9 cellular contexts compared by ENCODE assay signal in genomic region chrX:12979011-12979629, GRCh38. TPM values are rescaled to one million over a fixed set of nuclear protein-coding genes. Genes with fewer than 3 reads are reported as not detected.
A peak's percentile ranks its signal among the peaks of the same experiment; 100 is the strongest.
DNase-seq lines count a peak whose midpoint lies in the region; ATAC-seq and TF ChIP-seq lines count a peak whose summit lies in the region.
"Had no signal": no experiment of that assay in that cellular context is flagged by ENCODE, and none has a peak within 500 bp of the region (broad histone marks: within the 10 kb centered on the region; RNA-seq: fewer than 3 reads in every experiment).

No MANE protein-coding gene starts in this region.

- peak overlapping the region; percentile 99 for H3K27ac ChIP-seq in SU-DHL-6 (ENCODE audit: low read depth, low read length)
- H3K27ac ChIP-seq in right cardiac atrium (ENCODE audit: low read length) = peak overlapping the region; percentile 37
- peak overlapping the region; percentile 68 for H3K27ac ChIP-seq in suprapubic skin

- 31% methylated on average over 6 of the region's 6 CpGs for WGBS in right cardiac atrium
- WGBS in suprapubic skin = 64% methylated on average over 6 of the region's 6 CpGs

- peaks cover 18% of the 10 kb centered on the region for H3K79me2 ChIP-seq in SU-DHL-6 (ENCODE audit: insufficient read depth, low read length)

- no peak for TF ChIP-seq POLR2A in suprapubic skin (IDR thresholded peaks at IDR 0.05)

- H3K4me3 Mint-ChIP-seq in activated CD4-positive, alpha-beta T cell treated with anti-CD3 and anti-CD28 coated beads, Interleukin-2, amount 10 ng/mL, durations not matched to agents 24 days and 14 days = peak overlapping the region; percentile 97

- H3K4me1 ChIP-seq in right cardiac atrium (ENCODE audit: control insufficient read depth, insufficient read depth, low read length) (no peaks in the 10 kb centered on the region), suprapubic skin (peaks cover 3% of the 10 kb centered on the region)

- no peak for DNase-seq in activated CD4-positive, alpha-beta T cell treated with anti-CD3 and anti-CD28 coated beads, Interleukin-2, amount 10 ng/mL, durations not matched to agents 24 days and 14 days
- no peak for DNase-seq in activated CD4-positive, alpha-beta T cell treated with anti-CD3 and anti-CD28 coated beads, Interleukin-2, amount 50 U/mL, for 4 hours
- DNase-seq in right cardiac atrium (no peak), suprapubic skin (ENCODE audit: low spot score in 2 of 2) (no peak), SKM-1 treated with dmso at 0.1 percent for 144 hours (lab: John Stamatoyannopoulos, UW; ENCODE audit: unreplicated experiment) (no peak), NCI-H2196 (lab: John Stamatoyannopoulos, UW; ENCODE audit: unreplicated experiment) (no peak), KBM-7 (no peak)

- in situ Hi-C loops in KBM-7 (cut with MboI; ENCODE audit: low pct_unique_long_range_greater_than_20kb, low sequenced_read_pairs) = no loop called here

- H3K4me3 ChIP-seq in SU-DHL-6 (ENCODE audit: insufficient read depth, low read length, poor library complexity, severe bottlenecking) (no peak overlapping the region), right cardiac atrium (ENCODE audit: low read length) (no peak overlapping the region), suprapubic skin (peak overlapping the region; percentile 65)

- H2AFZ ChIP-seq in SU-DHL-6 (ENCODE audit: low read depth, low read length, severe bottlenecking) = no peak overlapping the region

- peak overlapping the region; percentile 82 for H3K4me2 ChIP-seq in SU-DHL-6 (ENCODE audit: low read depth, low read length, poor library complexity, severe bottlenecking)

- no peaks in the 10 kb centered on the region for H3K9me3 Mint-ChIP-seq in activated CD4-positive, alpha-beta T cell treated with anti-CD3 and anti-CD28 coated beads, Interleukin-2, amount 10 ng/mL, durations not matched to agents 24 days and 14 days

- intact Hi-C loops in activated CD4-positive, alpha-beta T cell treated with anti-CD3 and anti-CD28 coated beads, Interleukin-2, amount 10 ng/mL, durations not matched to agents 24 days and 14 days (cut with micrococcal nuclease) = loop anchor here (10.0 kb wide), 1 partner anchor 1046 kb away; the partner anchor contains the start of gene GEMIN8
- intact Hi-C loops in right cardiac atrium (cut with DNase I) = loop anchor here in 3 of 4 donors (5.0 to 10.0 kb wide), 3 partner anchors 116 to 506 kb away; no protein-coding TSS in a partner anchor

- peaks cover 20% of the 10 kb centered on the region for H3K36me3 ChIP-seq in SU-DHL-6 (ENCODE audit: low read length)
- no peaks in the 10 kb centered on the region for H3K36me3 ChIP-seq in suprapubic skin

- TF ChIP-seq EP300 in suprapubic skin (IDR thresholded peaks at IDR 0.05) = no peak

- H4K20me1 ChIP-seq in SU-DHL-6 (ENCODE audit: low read depth, low read length) = no peaks in the 10 kb centered on the region

- H3K27me3 Mint-ChIP-seq in activated CD4-positive, alpha-beta T cell treated with anti-CD3 and anti-CD28 coated beads, Interleukin-2, amount 10 ng/mL, durations not matched to agents 24 days and 14 days = no peaks in the 10 kb centered on the region

- H3K4me1 Mint-ChIP-seq in activated CD4-positive, alpha-beta T cell treated with anti-CD3 and anti-CD28 coated beads, Interleukin-2, amount 10 ng/mL, durations not matched to agents 24 days and 14 days = peaks cover 34% of the 10 kb centered on the region

- no peak for ATAC-seq in right cardiac atrium
- ATAC-seq: HCT116 had no signal

- peaks cover 29% of the 10 kb centered on the region for H3K36me3 Mint-ChIP-seq in activated CD4-positive, alpha-beta T cell treated with anti-CD3 and anti-CD28 coated beads, Interleukin-2, amount 10 ng/mL, durations not matched to agents 24 days and 14 days (ENCODE audit: low read depth)

- no peaks in the 10 kb centered on the region for H3K9me2 ChIP-seq in SU-DHL-6 (replicated peaks; ENCODE audit: insufficient read depth, low read length)

- H3K9me3 ChIP-seq in SU-DHL-6 (ENCODE audit: insufficient read depth, low read length) (no peaks in the 10 kb centered on the region), right cardiac atrium (ENCODE audit: control insufficient read depth, low read length) (no peaks in the 10 kb centered on the region), suprapubic skin (no peaks in the 10 kb centered on the region)

- H3K27ac Mint-ChIP-seq in activated CD4-positive, alpha-beta T cell treated with anti-CD3 and anti-CD28 coated beads, Interleukin-2, amount 10 ng/mL, durations not matched to agents 24 days and 14 days = peak overlapping the region; percentile 97

- H3K9ac ChIP-seq in SU-DHL-6 (ENCODE audit: low read length) = peak overlapping the region; percentile 99

- TF ChIP-seq CTCF in SU-DHL-6 (IDR thresholded peaks at IDR 0.05; ENCODE audit: insufficient read depth, low read length, poor library complexity, severe bottlenecking) = no peak
- no peak for TF ChIP-seq CTCF in suprapubic skin (IDR thresholded peaks at IDR 0.05)

- H3F3A ChIP-seq in SU-DHL-6 (ENCODE audit: insufficient read depth) = peaks cover 55% of the 10 kb centered on the region

- no peaks in the 10 kb centered on the region for H3K27me3 ChIP-seq in SU-DHL-6 (ENCODE audit: low read length)
- no peaks in the 10 kb centered on the region for H3K27me3 ChIP-seq in right cardiac atrium (ENCODE audit: control insufficient read depth, insufficient read depth)
- no peaks in the 10 kb centered on the region for H3K27me3 ChIP-seq in suprapubic skin

RNA-seq across cellular contexts. Expression of gene TMSB4X, which starts 4.2 kb away (rescaled TPM):
- 5,263 and 5,311 TPM in 2 replicates for total RNA-seq in activated CD4-positive, alpha-beta T cell treated with anti-CD3 and anti-CD28 coated beads, Interleukin-2, amount 10 ng/mL, durations not matched to agents 24 days and 14 days
- total RNA-seq in right cardiac atrium = 1,000 to 10,000 TPM; 1,054 to 1,542 (median 1,304) TPM
- polyA plus RNA-seq in right cardiac atrium = 2,718 TPM
- total RNA-seq in suprapubic skin = 1,000 to 10,000 TPM in 3 of 4 donors, 100 to 1,000 TPM in 1; 880 to 1,466 (median 1,228) TPM

Comparison
In these comparisons a context has a peak if more than half of its experiments do, and no peak if none do; other contexts are left out.
1. H3K27ac ChIP-seq: peak in every context shown above with its lines; median percentile 99 in SU-DHL-6; 68 in suprapubic skin; 37 in right cardiac atrium.